In the genomic region with DNA sequence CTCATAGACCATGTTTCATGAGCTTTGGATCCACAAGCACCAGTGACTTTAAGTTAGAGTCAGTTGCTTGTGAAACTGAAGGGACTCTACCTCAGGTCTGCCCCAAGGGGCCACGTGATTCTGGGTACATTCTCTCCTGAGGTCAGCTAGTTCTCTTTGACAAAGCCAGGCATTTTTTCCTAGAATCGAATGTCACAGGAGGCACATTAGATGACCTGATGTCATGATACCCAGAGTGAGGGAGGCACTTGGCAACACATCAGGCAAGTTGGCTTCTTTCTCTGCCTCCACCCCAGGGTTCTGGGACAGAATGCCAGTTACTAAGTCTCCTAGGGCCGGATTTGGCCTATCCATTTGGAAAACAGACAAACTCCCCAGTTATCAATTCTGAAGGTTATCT, we compare ENCODE assay signal across 20 cellular contexts.
"Had no signal": no experiment of that assay in that cellular context is flagged by ENCODE, and none has a peak within 500 bp of the region (broad histone marks: within the 10 kb centered on the region; RNA-seq: fewer than 3 reads in every experiment).

No MANE protein-coding gene starts in this region.

- H3K27ac Mint-ChIP-seq: activated CD4-positive, alpha-beta T cell treated with anti-CD3 and anti-CD28 coated beads for 36 hours; activated naive CD8-positive, alpha-beta T cell treated with anti-CD3 and anti-CD28 coated beads for 36 hours; endodermal cell; naive thymus-derived CD4-positive, alpha-beta T cell; WTC11 had no signal

- H3K4me3 ChIP-seq: dorsolateral prefrontal cortex, left ventricle myocardium inferior, mucosa of descending colon, thoracic aorta, upper lobe of left lung had no signal

- H3K36me3 ChIP-seq: left ventricle myocardium inferior, neutrophil, thoracic aorta, upper lobe of left lung had no signal

- H3K27ac ChIP-seq: epithelial cell of prostate, foreskin keratinocyte, left ventricle myocardium inferior, neutrophil, thoracic aorta, upper lobe of left lung had no signal

- ATAC-seq: activated CD4-positive, alpha-beta T cell treated with anti-CD3 and anti-CD28 coated beads for 36 hours; foreskin keratinocyte; mucosa of descending colon; naive thymus-derived CD4-positive, alpha-beta T cell; WTC11 had no signal

- H3K4me3 Mint-ChIP-seq: activated CD4-positive, alpha-beta T cell treated with anti-CD3 and anti-CD28 coated beads for 36 hours; activated naive CD8-positive, alpha-beta T cell treated with anti-CD3 and anti-CD28 coated beads for 36 hours; endodermal cell; naive thymus-derived CD4-positive, alpha-beta T cell; WTC11 had no signal

- H3K27me3 ChIP-seq: dorsolateral prefrontal cortex, foreskin keratinocyte, neutrophil, upper lobe of left lung had no signal

- DNase-seq: activated CD4-positive, alpha-beta T cell treated with anti-CD3 and anti-CD28 coated beads for 36 hours; activated CD4-positive, alpha-beta T cell treated with anti-CD3 and anti-CD28 coated beads, Interleukin-2, amount 50 U/mL, for 48 hours; activated naive CD8-positive, alpha-beta T cell treated with anti-CD3 and anti-CD28 coated beads for 36 hours; amniotic stem cell; central memory CD4-positive, alpha-beta T cell; dorsolateral prefrontal cortex; endodermal cell; foreskin keratinocyte; kidney; left ventricle myocardium inferior; mesenchymal stem cell; mucosa of descending colon; naive thymus-derived CD4-positive, alpha-beta T cell; small intestine; stimulated activated CD4-positive, alpha-beta T cell treated with anti-CD3 and anti-CD28 coated beads, Interleukin-4, amount 100 ng/mL, for 1 hour; upper lobe of left lung had no signal

- H3K9me3 ChIP-seq: left ventricle myocardium inferior, mucosa of descending colon, neutrophil, thoracic aorta, upper lobe of left lung had no signal
